19 cellular contexts compared by ENCODE assay signal in the genomic region with DNA sequence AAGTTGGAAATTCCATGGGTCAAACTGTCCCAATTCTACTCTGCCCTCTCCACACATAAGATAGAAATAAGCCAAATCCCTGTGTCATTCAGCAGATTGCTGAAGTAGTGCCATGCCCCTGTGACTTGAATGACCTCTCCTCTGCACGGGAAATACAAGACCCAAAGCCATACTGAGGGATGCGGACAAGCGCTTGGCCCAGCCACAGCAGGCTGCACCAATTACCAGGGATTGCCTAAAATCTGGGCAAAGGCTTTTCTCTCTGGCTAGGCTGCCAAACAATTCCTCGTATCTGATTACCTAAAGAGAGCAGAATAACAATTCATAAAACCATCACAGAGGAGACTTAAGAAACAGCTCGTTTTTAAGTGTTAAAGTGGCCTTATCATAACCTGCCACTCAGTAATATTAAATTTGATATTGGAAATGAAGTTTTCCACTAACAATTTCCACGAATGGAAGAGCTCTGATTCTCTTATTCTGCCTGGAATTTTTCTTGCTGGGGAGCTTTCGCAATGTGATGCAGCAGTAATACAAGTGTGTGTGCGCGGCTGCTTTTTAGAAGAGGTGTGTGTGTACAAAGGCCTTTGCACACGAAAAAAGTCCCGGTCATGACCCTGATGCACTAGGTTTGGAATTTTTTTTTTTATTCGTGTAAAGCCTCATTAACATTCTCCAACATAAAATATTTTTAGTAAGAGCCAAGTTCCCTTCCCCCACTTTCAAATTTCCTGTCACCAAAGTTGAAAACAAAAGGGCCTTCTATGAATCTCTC.
A peak's percentile ranks its signal among the peaks of the same experiment; 100 is the strongest.
DNase-seq lines count a peak whose midpoint lies in the region; ATAC-seq and TF ChIP-seq lines count a peak whose summit lies in the region.
"Had no signal": no experiment of that assay in that cellular context is flagged by ENCODE, and none has a peak within 500 bp of the region (broad histone marks: within the 10 kb centered on the region; RNA-seq: fewer than 3 reads in every experiment).

No MANE protein-coding gene starts in this region.

- no peaks in the 10 kb centered on the region for H3K27me3 Mint-ChIP-seq in activated CD4-positive, alpha-beta T cell treated with anti-CD3 and anti-CD28 coated beads for 36 hours
- H3K27me3 Mint-ChIP-seq: stimulated activated naive CD8-positive, alpha-beta T cell treated with anti-CD3 and anti-CD28 coated beads, Interleukin-15, Interleukin-2, amounts not matched to agents 100 ng/mL and 50 ng/mL, for 24 hours had no signal

- H3K4me1 Mint-ChIP-seq in activated CD4-positive, alpha-beta T cell treated with anti-CD3 and anti-CD28 coated beads for 36 hours = peaks cover 28% of the 10 kb centered on the region
- H3K4me1 Mint-ChIP-seq: CD8-positive, alpha-beta memory T cell had no signal

- TF ChIP-seq CTCF in fibroblast of the aortic adventitia (IDR thresholded peaks at IDR 0.05; ENCODE audit: insufficient read depth, low read length) = no peak

- H3K4me3 ChIP-seq in fibroblast of the aortic adventitia (ENCODE audit: low read depth, low read length) = no peak overlapping the region
- H3K4me3 ChIP-seq: vagina had no signal

- H3K9me3 Mint-ChIP-seq in activated CD4-positive, alpha-beta T cell treated with anti-CD3 and anti-CD28 coated beads for 36 hours (ENCODE audit: low read depth) = peaks cover 5% of the 10 kb centered on the region
- H3K9me3 Mint-ChIP-seq: CD8-positive, alpha-beta memory T cell; IgD-negative memory B cell had no signal

- no peak for DNase-seq in activated CD4-positive, alpha-beta T cell treated with anti-CD3 and anti-CD28 coated beads for 36 hours
- no peak for DNase-seq in activated CD4-positive, alpha-beta T cell treated with anti-CD3 and anti-CD28 coated beads, Interleukin-2, amount 50 U/mL, for 48 hours
- DNase-seq in NOMO-1 treated with DMSO at 0.1 percent for 48 hours (lab: John Stamatoyannopoulos, UW; ENCODE audit: unreplicated experiment) (peak; percentile 42), fibroblast of the aortic adventitia (ENCODE audit: low read depth) (peak; percentile 51), stromal cell of bone marrow (ENCODE audit: low read depth) (peak; percentile 16), CD1c-positive myeloid dendritic cell (ENCODE audit: extremely low spot score) (no peak)
- DNase-seq: activated CD8-positive, alpha-beta memory T cell treated with anti-CD3 and anti-CD28 coated beads, Interleukin-2, amount 50 U/mL, for 4 hours; activated gamma-delta T cell; CD8-positive, alpha-beta memory T cell; NCI-H1092 treated with DMSO at 0.1 percent for 48 hours; retina; SHP77; T-helper 2 cell had no signal

- CTCF ChIA-PET in activated CD4-positive, alpha-beta T cell treated with anti-CD3 and anti-CD28 coated beads for 36 hours (lab: Charles Lee) = interaction anchor here (0.7 to 1.1 kb wide), 2 partner anchors 9 to 15 kb away, joined by 3 read pairs; no protein-coding TSS in a partner anchor

- H3K4me3 Mint-ChIP-seq in activated CD4-positive, alpha-beta T cell treated with anti-CD3 and anti-CD28 coated beads for 36 hours = no peak overlapping the region
- H3K4me3 Mint-ChIP-seq: CD8-positive, alpha-beta memory T cell; IgD-negative memory B cell; stimulated activated naive CD8-positive, alpha-beta T cell treated with anti-CD3 and anti-CD28 coated beads, Interleukin-15, Interleukin-2, amounts not matched to agents 100 ng/mL and 50 ng/mL, for 24 hours had no signal

- POLR2A ChIA-PET in activated CD4-positive, alpha-beta T cell treated with anti-CD3 and anti-CD28 coated beads for 36 hours (lab: Charles Lee) = no interaction called here

- intact Hi-C loops in activated CD4-positive, alpha-beta T cell treated with anti-CD3 and anti-CD28 coated beads for 36 hours (cut with DNase I, micrococcal nuclease) = loop anchor here (5.0 kb wide), 3 partner anchors 92 to 593 kb away; partner anchors contain the start of gene JARID2 (in 1 of the 2)

- no peak for ATAC-seq in activated CD4-positive, alpha-beta T cell treated with anti-CD3 and anti-CD28 coated beads for 36 hours
- no peak for ATAC-seq in HG02678 (IDR thresholded peaks at IDR 0.05; ENCODE audit: unreplicated experiment)
- ATAC-seq in GM21526 (IDR thresholded peaks at IDR 0.05; ENCODE audit: low FRiP score, unreplicated experiment) = no peak
- ATAC-seq: activated CD4-positive, CD25-positive, alpha-beta regulatory T cell treated with anti-CD3 and anti-CD28 coated beads, Interleukin-2, amount 50 U/mL, for 24 hours had no signal

- H3K27ac Mint-ChIP-seq in activated CD4-positive, alpha-beta T cell treated with anti-CD3 and anti-CD28 coated beads for 36 hours = peak overlapping the region; percentile 48
- H3K27ac Mint-ChIP-seq: IgD-negative memory B cell; stimulated activated naive CD8-positive, alpha-beta T cell treated with anti-CD3 and anti-CD28 coated beads, Interleukin-15, Interleukin-2, amounts not matched to agents 100 ng/mL and 50 ng/mL, for 24 hours had no signal

- peaks cover 4% of the 10 kb centered on the region for H3K36me3 Mint-ChIP-seq in activated CD4-positive, alpha-beta T cell treated with anti-CD3 and anti-CD28 coated beads for 36 hours (ENCODE audit: low read depth)
- H3K36me3 Mint-ChIP-seq: IgD-negative memory B cell had no signal

Comparison
In these comparisons a context has a peak if more than half of its experiments do, and no peak if none do; other contexts are left out.
1. DNase-seq: peak in NOMO-1 treated with DMSO at 0.1 percent for 48 hours (single experiment), fibroblast of the aortic adventitia (single experiment) and stromal cell of bone marrow (single experiment); none in activated CD4-positive, alpha-beta T cell treated with anti-CD3 and anti-CD28 coated beads for 36 hours (single experiment), activated CD4-positive, alpha-beta T cell treated with anti-CD3 and anti-CD28 coated beads, Interleukin-2, amount 50 U/mL, for 48 hours (0 of 2) and CD1c-positive myeloid dendritic cell (single experiment).